Comparison of ENCODE assay signal across 15 cellular contexts in genomic region chr9:87342743-87343142, GRCh38.
DNase-seq lines count a peak whose midpoint lies in the region; ATAC-seq and TF ChIP-seq lines count a peak whose summit lies in the region.
"Had no signal": no experiment of that assay in that cellular context is flagged by ENCODE, and none has a peak within 500 bp of the region (broad histone marks: within the 10 kb centered on the region; RNA-seq: fewer than 3 reads in every experiment).

No MANE protein-coding gene starts in this region.

- no peak overlapping the region for H3K4me3 ChIP-seq in SK-N-MC
- H3K4me3 ChIP-seq: GM23338 had no signal

- ATAC-seq in omental fat pad (ENCODE audit: low FRiP score) (peak; percentile 64), GM18868 (IDR thresholded peaks at IDR 0.05; ENCODE audit: unreplicated experiment) (no peak)
- ATAC-seq: GM23338, Panc1 had no signal

- peak; percentile 73 for DNase-seq in DMS 273 (lab: John Stamatoyannopoulos, UW; ENCODE audit: unreplicated experiment)
- peak; percentile 94 for DNase-seq in SK-N-MC (ENCODE audit: low read depth, low spot score)
- DNase-seq in glomerular visceral epithelial cell (ENCODE audit: extremely low spot score), result peak; percentile 15
- DNase-seq in omental fat pad (ENCODE audit: low spot score), result no peak
- no peak for DNase-seq in T-helper 1 cell
- DNase-seq in superior temporal gyrus (ENCODE audit: extremely low spot score), result no peak
- DNase-seq in COLO668 (lab: John Stamatoyannopoulos, UW; ENCODE audit: unreplicated experiment), result no peak
- DNase-seq: activated naive CD4-positive, alpha-beta T cell; AML-193; NCI-H146; NCI-H524 treated with DMSO at 0.1 percent for 48 hours had no signal

- peak overlapping the region; percentile 97 for H3K27ac ChIP-seq in SK-N-MC
- H3K27ac ChIP-seq: neutrophil had no signal

- H3K36me3 ChIP-seq in SK-N-MC (ENCODE audit: insufficient read depth, low read length), result 0 out of 2 replicates have a peak, but pooled peaks cover 5% of the 10 kb centered on the region
- H3K36me3 ChIP-seq: neutrophil had no signal

- no peaks in the 10 kb centered on the region for H3K9me3 ChIP-seq in SK-N-MC (ENCODE audit: low read depth, low read length)
- H3K9me3 ChIP-seq: neutrophil had no signal

- peak overlapping the region; percentile 5 for H3K9ac ChIP-seq in SK-N-MC (ENCODE audit: insufficient read length)

- no peak for TF ChIP-seq CTCF in omental fat pad (IDR thresholded peaks at IDR 0.05)

Comparison
In these comparisons a context has a peak if more than half of its experiments do, and no peak if none do; other contexts are left out.
1. DNase-seq: peak in DMS 273 (single experiment), SK-N-MC (single experiment) and glomerular visceral epithelial cell (single experiment); none in omental fat pad (single experiment), T-helper 1 cell (0 of 5), superior temporal gyrus (single experiment) and COLO668 (single experiment).